Comparison of ENCODE assay signal across 1 cellular context in the genomic region with DNA sequence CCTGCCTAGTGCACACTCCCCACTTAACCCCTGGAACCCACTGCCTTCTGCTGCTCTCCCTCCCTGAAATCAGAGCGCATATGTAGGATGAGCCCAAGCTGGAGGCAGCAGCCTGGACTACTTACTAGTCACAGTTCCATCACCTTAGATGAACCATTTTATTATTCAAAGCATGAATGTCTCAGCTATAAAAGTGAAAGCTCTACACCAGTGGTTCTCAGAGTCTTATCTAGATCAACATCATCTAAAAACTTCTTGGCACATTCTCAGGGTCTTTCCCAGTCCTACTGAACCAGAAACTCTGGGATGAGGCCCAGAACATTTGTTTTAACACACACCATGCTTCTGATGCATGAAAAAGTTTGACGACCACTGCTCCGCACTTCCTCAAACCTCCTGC.
TF ChIP-seq lines count a peak whose summit lies in the region.

No MANE protein-coding gene starts in this region.

TF ChIP-seq in SK-N-SH, 30 proteins besides CTCF, POLR2A, EP300 and RAD21 (continued from another document):
- TF ChIP-seq EZH2phosphoT487 (IDR thresholded peaks at IDR 0.05; ENCODE audit: borderline replicate concordance, low read depth) (no peak), TAF1 (IDR thresholded peaks at IDR 0.05; ENCODE audit: borderline replicate concordance, low read depth, low read length) (no peak), TCF12 (IDR thresholded peaks at IDR 0.05) (peak; percentile 50), ELF1 (IDR thresholded peaks at IDR 0.05) (no peak), POLR2AphosphoS5 (IDR thresholded peaks at IDR 0.05; ENCODE audit: low read depth, low read length) (no peak), NFIC (IDR thresholded peaks at IDR 0.05; ENCODE audit: borderline replicate concordance) (peak; percentile 34; the same call in 1 of the 2 replicates), MEF2A (IDR thresholded peaks at IDR 0.05; ENCODE audit: borderline replicate concordance, low read depth) (no peak), SMC3 (IDR thresholded peaks at IDR 0.05; ENCODE audit: low read depth, low read length) (no peak)
- TF ChIP-seq, protein P1, sequence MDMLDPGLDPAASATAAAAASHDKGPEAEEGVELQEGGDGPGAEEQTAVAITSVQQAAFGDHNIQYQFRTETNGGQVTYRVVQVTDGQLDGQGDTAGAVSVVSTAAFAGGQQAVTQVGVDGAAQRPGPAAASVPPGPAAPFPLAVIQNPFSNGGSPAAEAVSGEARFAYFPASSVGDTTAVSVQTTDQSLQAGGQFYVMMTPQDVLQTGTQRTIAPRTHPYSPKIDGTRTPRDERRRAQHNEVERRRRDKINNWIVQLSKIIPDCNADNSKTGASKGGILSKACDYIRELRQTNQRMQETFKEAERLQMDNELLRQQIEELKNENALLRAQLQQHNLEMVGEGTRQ (IDR thresholded peaks at IDR 0.05; ENCODE audit: borderline replicate concordance, low read depth, low read length): no peak
